In genomic region chr3:50274371-50275104, GRCh38 we compare ENCODE assay signal across 8 cellular contexts. TPM values are rescaled to one million over a fixed set of nuclear protein-coding genes. Genes with fewer than 3 reads are reported as not detected.
DNase-seq lines count a peak whose midpoint lies in the region; ATAC-seq lines count a peak whose summit lies in the region.

No MANE protein-coding gene starts in this region.

- H3K4me1 Mint-ChIP-seq in T-helper 17 cell: peaks cover 21% of the 10 kb centered on the region

- peaks cover 8% of the 10 kb centered on the region for H3K36me3 Mint-ChIP-seq in T-helper 17 cell (ENCODE audit: low read depth)

- H3K4me3 Mint-ChIP-seq in T-helper 17 cell: peak overlapping the region; percentile 82

- H3K27me3 Mint-ChIP-seq in T-helper 17 cell: peaks cover 30% of the 10 kb centered on the region

- DNase-seq in DMS153 (lab: John Stamatoyannopoulos, UW): peak; percentile 20
- peak; percentile 55 for DNase-seq in Jurkat, Clone E6-1 (ENCODE audit: low read depth, low spot score)
- DNase-seq in T-helper 17 cell: peak; percentile 51 to 60 (median 55)
- DNase-seq in amniotic stem cell (lab: John Stamatoyannopoulos, UW): peak; percentile 24
- DNase-seq in stimulated activated CD4-positive, alpha-beta T cell treated with anti-CD3 and anti-CD28 coated beads, Interleukin-1b, Interleukin-23, amount 100 ng/mL, for 48 hours: peak; percentile 81
- no peak for DNase-seq in pons (ENCODE audit: low spot score)

- ATAC-seq in T-helper 17 cell (peak; percentile 50), GM21390 (IDR thresholded peaks at IDR 0.05; ENCODE audit: unreplicated experiment) (no peak)

- peak overlapping the region; percentile 90 for H3K27ac Mint-ChIP-seq in T-helper 17 cell

- H3K9me3 ChIP-seq in T-helper 17 cell (ENCODE audit: control insufficient read depth, low read length, poor library complexity, severe bottlenecking): no peaks in the 10 kb centered on the region

- no peak overlapping the region for H3K4me3 ChIP-seq in Jurkat, Clone E6-1 (ENCODE audit: low read length)
- peak overlapping the region; percentile 13 for H3K4me3 ChIP-seq in iPS-11a (ENCODE audit: low read depth, low read length)

RNA-seq across cellular contexts. Expression of gene LSMEM2, which starts 4.3 kb away (rescaled TPM):
- polyA plus RNA-seq in Jurkat, Clone E6-1 (2012; ENCODE audit: insufficient read depth, insufficient read length): not detected
- not detected for total RNA-seq in T-helper 17 cell

RNA-seq across cellular contexts. Expression of gene SEMA3B, which starts 5.6 kb away (rescaled TPM):
- polyA plus RNA-seq in Jurkat, Clone E6-1 (2012; ENCODE audit: insufficient read depth, insufficient read length): 1.2 TPM
- total RNA-seq in T-helper 17 cell: 1 to 10 TPM; 1.7 to 1.8 TPM

RNA-seq across cellular contexts. Expression of gene IFRD2, which starts 17.7 kb away (rescaled TPM):
- polyA plus RNA-seq in Jurkat, Clone E6-1 (2012; ENCODE audit: insufficient read depth, insufficient read length): 140 TPM
- 10 to 100 TPM; 46.7 to 49.2 TPM for total RNA-seq in T-helper 17 cell

RNA-seq across cellular contexts. Expression of gene HYAL3, which starts 24.7 kb away (rescaled TPM):
- polyA plus RNA-seq in Jurkat, Clone E6-1 (2012; ENCODE audit: insufficient read depth, insufficient read length): 7.3 TPM
- total RNA-seq in T-helper 17 cell: 1 to 10 TPM; 2.7 to 3.7 TPM

RNA-seq across cellular contexts. Expression of gene NAA80, which starts 24.7 kb away (rescaled TPM):
- 15.7 TPM for polyA plus RNA-seq in Jurkat, Clone E6-1 (2012; ENCODE audit: insufficient read depth, insufficient read length)
- total RNA-seq in T-helper 17 cell: 10 to 100 TPM; 35.3 to 42.9 TPM
